18 cellular contexts compared by ENCODE assay signal in genomic region chr10:124000792-124001201, GRCh38.
DNase-seq lines count a peak whose midpoint lies in the region; ATAC-seq and TF ChIP-seq lines count a peak whose summit lies in the region.
"Had no signal": no experiment of that assay in that cellular context is flagged by ENCODE, and none has a peak within 500 bp of the region (broad histone marks: within the 10 kb centered on the region; RNA-seq: fewer than 3 reads in every experiment).

No MANE protein-coding gene starts in this region.

- no peaks in the 10 kb centered on the region for H3K27me3 ChIP-seq in smooth muscle cell (ENCODE audit: low read depth)
- H3K27me3 ChIP-seq: ascending aorta had no signal

- H3K27ac ChIP-seq in smooth muscle cell (ENCODE audit: low read depth) = no peak overlapping the region
- H3K27ac ChIP-seq: ascending aorta had no signal

- DNase-seq in EL (peak; percentile 58), M059J (ENCODE audit: low read depth) (peak; percentile 93), fibroblast of mammary gland (ENCODE audit: low read depth) (peak; percentile 83), posterior vena cava (ENCODE audit: low spot score) (peak; percentile 79), DMS153 treated with DMSO at 0.1 percent for 48 hours (lab: John Stamatoyannopoulos, UW; ENCODE audit: unreplicated experiment) (no peak), smooth muscle cell (lab: John Stamatoyannopoulos, UW; ENCODE audit: unreplicated experiment) (no peak), NCI-H510A (lab: John Stamatoyannopoulos, UW) (no peak)
- DNase-seq: activated CD4-positive, alpha-beta memory T cell treated with anti-CD3 and anti-CD28 coated beads for 36 hours; activated effector memory CD4-positive, alpha-beta T cell treated with Interleukin-2 at 50 U/mL for 16 hours; CD8-positive, alpha-beta memory T cell; IMR-90; naive thymus-derived CD8-positive, alpha-beta T cell; NCI-H146; NCI-H526 treated with DMSO at 0.1 percent for 48 hours; stimulated activated naive CD8-positive, alpha-beta T cell treated with anti-CD3 and anti-CD28 coated beads, Interleukin-15, Interleukin-2, amounts not matched to agents 100 U/mL and 50 U/mL, for 24 hours had no signal

- TF ChIP-seq CTCF in fibroblast of mammary gland (conservative IDR thresholded peaks at IDR 0.05; ENCODE audit: control insufficient read depth, insufficient read depth, low read depth, low read length) (no peak), smooth muscle cell (IDR thresholded peaks at IDR 0.05; ENCODE audit: borderline replicate concordance, insufficient read depth, poor library complexity, severe bottlenecking) (no peak)

- no peaks in the 10 kb centered on the region for H4K20me1 ChIP-seq in smooth muscle cell (ENCODE audit: low read depth)

- H3K9ac ChIP-seq in smooth muscle cell (ENCODE audit: low read depth) = no peak overlapping the region

- no peaks in the 10 kb centered on the region for H3K36me3 ChIP-seq in smooth muscle cell (ENCODE audit: low read depth)
- H3K36me3 ChIP-seq: ascending aorta had no signal

- H3K9me3 ChIP-seq in smooth muscle cell (replicated peaks; ENCODE audit: low read depth) = no peaks in the 10 kb centered on the region
- H3K9me3 ChIP-seq: ascending aorta had no signal

- H3K4me3 ChIP-seq in fibroblast of mammary gland (ENCODE audit: control insufficient read depth, low read depth, low read length) (no peak overlapping the region), smooth muscle cell (no peak overlapping the region)
- H3K4me3 ChIP-seq: ascending aorta had no signal

- intact Hi-C loops in posterior vena cava (cut with DNase I) = no loop called here

- peaks cover 5% of the 10 kb centered on the region for H3F3A ChIP-seq in smooth muscle cell (ENCODE audit: low read depth)

- H3K4me1 ChIP-seq in smooth muscle cell (ENCODE audit: low read depth) = peaks cover 5% of the 10 kb centered on the region
- H3K4me1 ChIP-seq: ascending aorta had no signal

- no peak overlapping the region for H2AFZ ChIP-seq in smooth muscle cell (ENCODE audit: low read depth)

- 73% methylated on average over 8 of the region's 8 CpGs for WGBS in smooth muscle cell (ENCODE audit: low lambda C conversion rate)

- no peaks in the 10 kb centered on the region for H3K79me2 ChIP-seq in smooth muscle cell (ENCODE audit: low read depth)

- ATAC-seq in GM21529 (IDR thresholded peaks at IDR 0.05; ENCODE audit: unreplicated experiment) = no peak
- ATAC-seq: left colon; naive thymus-derived CD8-positive, alpha-beta T cell; stimulated activated naive CD8-positive, alpha-beta T cell treated with anti-CD3 and anti-CD28 coated beads, Interleukin-15, Interleukin-2, amounts not matched to agents 100 U/mL and 50 U/mL, for 24 hours had no signal

- H3K4me2 ChIP-seq in smooth muscle cell = no peak overlapping the region

Comparison
In these comparisons a context has a peak if more than half of its experiments do, and no peak if none do; other contexts are left out.
1. DNase-seq: peak in EL (single experiment), M059J (single experiment), fibroblast of mammary gland (single experiment) and posterior vena cava (single experiment); none in DMS153 treated with DMSO at 0.1 percent for 48 hours (single experiment), smooth muscle cell (single experiment) and NCI-H510A (single experiment).